In the genomic region with DNA sequence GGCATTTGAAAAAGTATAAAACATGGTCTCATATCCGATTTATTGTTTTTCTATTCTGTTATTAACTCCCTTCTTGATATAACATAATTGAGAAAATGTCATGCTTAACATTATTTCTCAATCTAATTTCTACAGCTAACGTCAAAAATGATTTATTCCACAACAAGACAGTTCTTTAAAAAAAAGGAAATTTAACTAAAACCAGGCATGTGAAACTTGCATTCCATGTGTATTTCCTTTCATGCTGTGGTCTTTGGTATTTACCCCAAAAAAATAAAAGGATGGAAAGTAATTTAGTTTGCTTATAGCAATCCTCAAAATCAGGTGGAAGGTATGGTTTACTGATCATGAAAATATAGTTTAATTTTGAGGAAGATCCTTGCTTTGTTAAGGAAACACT, we compare ENCODE assay signal across 25 cellular contexts.
DNase-seq lines count a peak whose midpoint lies in the region; ATAC-seq, FAIRE-seq and TF ChIP-seq lines count a peak whose summit lies in the region.
"Had no signal": no experiment of that assay in that cellular context is flagged by ENCODE, and none has a peak within 500 bp of the region (broad histone marks: within the 10 kb centered on the region; RNA-seq: fewer than 3 reads in every experiment).

No MANE protein-coding gene starts in this region.

- H3K27me3 ChIP-seq in SK-N-SH (ENCODE audit: insufficient read depth), result no peaks in the 10 kb centered on the region
- H3K27me3 ChIP-seq: BE2C; BLaER1 treated with 17β-estradiol and CSF1 and Interleukin-3, amounts not matched to agents 10 nM and 100 nM had no signal

- POLR2A ChIA-PET in SK-N-SH (lab: Yijun Ruan, JAX), result no interaction called here

- peak overlapping the region; percentile 6 for H3K27ac Mint-ChIP-seq in osteocyte (ENCODE audit: unreplicated experiment)
- H3K27ac Mint-ChIP-seq: CD14-positive monocyte; CD4-positive, alpha-beta T cell; CD8-positive, alpha-beta memory T cell; GM23338; HFFc6 had no signal

- CTCF ChIA-PET in SK-N-SH (lab: Yijun Ruan, JAX), result no interaction called here

- H3K79me2 ChIP-seq in SK-N-SH (ENCODE audit: insufficient read depth), result no peaks in the 10 kb centered on the region

- peaks cover 0 to 20% of the 10 kb centered on the region in 2 experiments; a peak in 2 of 4 replicates for H3K4me1 ChIP-seq in SK-N-SH (ENCODE audit: control insufficient read depth in 1 of 2, insufficient read depth in 2 of 2, low read depth in 1 of 2, low read length in 1 of 2)
- H3K4me1 ChIP-seq: BE2C, HAP-1 had no signal

- FAIRE-seq in urothelium cell line (lab: Jason Lieb, UNC), result peak; percentile 53
- FAIRE-seq: A204.1, D721Med, GM12891, GM18507 had no signal

- no peak for TF ChIP-seq RAD21 in SK-N-SH (IDR thresholded peaks at IDR 0.05; ENCODE audit: low read length)

- no peak for TF ChIP-seq EP300 in SK-N-SH (IDR thresholded peaks at IDR 0.05; ENCODE audit: borderline replicate concordance in 1 of 2, low read depth in 1 of 2, low read length in 1 of 2)

- 29% methylated on average over 2 of the region's 2 CpGs for WGBS in SK-N-SH (ENCODE audit: low lambda C conversion rate)

- peak overlapping the region in 1 of 2 experiments; percentile 71; a peak in 1 of 4 replicates for H3K27ac ChIP-seq in SK-N-SH (ENCODE audit: low read depth in 2 of 2, low read length in 1 of 2)
- H3K27ac ChIP-seq: 22Rv1 had no signal

- no peaks in the 10 kb centered on the region for H4K20me1 ChIP-seq in SK-N-SH (ENCODE audit: insufficient read depth)
- H4K20me1 ChIP-seq: BLaER1 treated with 17β-estradiol and CSF1 and Interleukin-3, amounts not matched to agents 10 nM and 100 nM had no signal

- H3K9me3 ChIP-seq in SK-N-SH, result no peaks in the 10 kb centered on the region; the same call in 1 of the 2 replicates
- H3K9me3 ChIP-seq: BE2C, HAP-1 had no signal

- TF ChIP-seq CTCF in SK-N-SH (IDR thresholded peaks at IDR 0.05) (no peak), osteocyte (IDR thresholded peaks at IDR 0.05) (no peak), foreskin fibroblast (IDR thresholded peaks at IDR 0.05; ENCODE audit: low read depth, low read length) (no peak)

- no peak overlapping the region for H3K4me3 Mint-ChIP-seq in osteocyte (ENCODE audit: unreplicated experiment)
- H3K4me3 Mint-ChIP-seq: CD14-positive monocyte; CD4-positive, alpha-beta T cell; CD8-positive, alpha-beta memory T cell; GM23338; HFFc6 had no signal

- no peaks in the 10 kb centered on the region for H3K9me2 ChIP-seq in SK-N-SH

- DNase-seq in SK-N-SH (no peak), dedifferentiated amniotic fluid mesenchymal stem cell (ENCODE audit: extremely low spot score) (peak; percentile 26), osteocyte (ENCODE audit: extremely low spot score, unreplicated experiment) (no peak), urothelium cell line (ENCODE audit: low spot score) (no peak), SKM-1 (lab: John Stamatoyannopoulos, UW; ENCODE audit: unreplicated experiment) (no peak), foreskin fibroblast (no peak)
- DNase-seq: AML-193; BE2C; CD4-positive, alpha-beta T cell; CD8-positive, alpha-beta memory T cell; DMS 273 treated with DMSO at 0.1 percent for 48 hours; DMS79; GF-D8; HFFc6 had no signal

- H3K4me1 Mint-ChIP-seq in osteocyte (ENCODE audit: unreplicated experiment), result peaks cover 51% of the 10 kb centered on the region
- H3K4me1 Mint-ChIP-seq: CD8-positive, alpha-beta memory T cell; GM23338 had no signal

- no peak overlapping the region for H3K9ac ChIP-seq in SK-N-SH
- H3K9ac ChIP-seq: BLaER1 treated with 17β-estradiol and CSF1 and Interleukin-3, amounts not matched to agents 10 nM and 100 nM had no signal

- H2AFZ ChIP-seq in SK-N-SH (ENCODE audit: low read depth), result no peak overlapping the region
- H2AFZ ChIP-seq: GM23338 had no signal

- no peak overlapping the region for H3K4me2 ChIP-seq in SK-N-SH
- H3K4me2 ChIP-seq: BLaER1 treated with 17β-estradiol and CSF1 and Interleukin-3, amounts not matched to agents 10 nM and 100 nM; GM23338 had no signal

- H3K36me3 Mint-ChIP-seq in osteocyte (ENCODE audit: unreplicated experiment), result peaks cover 13% of the 10 kb centered on the region
- H3K36me3 Mint-ChIP-seq: CD14-positive monocyte; CD8-positive, alpha-beta memory T cell had no signal

- no peaks in the 10 kb centered on the region for H3K27me3 Mint-ChIP-seq in osteocyte (ENCODE audit: unreplicated experiment)
- H3K27me3 Mint-ChIP-seq: CD4-positive, alpha-beta T cell; CD8-positive, alpha-beta memory T cell had no signal

- peaks cover 0 to 3% of the 10 kb centered on the region in 2 experiments for H3K36me3 ChIP-seq in SK-N-SH (replicated peaks in 1 of 2; ENCODE audit: control insufficient read depth in 1 of 2, insufficient read depth in 2 of 2, low read length in 1 of 2)
- H3K36me3 ChIP-seq: BE2C, HAP-1 had no signal

- ATAC-seq in SK-N-SH treated with all-trans-retinoic acid at 6 μM for 48 hours, result no peak
- no peak for ATAC-seq in HG03439 (IDR thresholded peaks at IDR 0.05; ENCODE audit: unreplicated experiment)
- ATAC-seq: GM23338 had no signal

- peaks cover 25% of the 10 kb centered on the region for H3F3A ChIP-seq in SK-N-SH (replicated peaks; ENCODE audit: insufficient read depth)

- H3K9me3 Mint-ChIP-seq in osteocyte (ENCODE audit: unreplicated experiment), result no peaks in the 10 kb centered on the region
- H3K9me3 Mint-ChIP-seq: HFFc6 had no signal

- H3K4me3 ChIP-seq in SK-N-SH (ENCODE audit: low read depth in 2 of 2, low read length in 1 of 2) (no peak overlapping the region), foreskin fibroblast (ENCODE audit: low read depth in 1 of 2, low read length in 2 of 2) (no peak overlapping the region)
- H3K4me3 ChIP-seq: BLaER1 treated with 17β-estradiol and CSF1 and Interleukin-3, amounts not matched to agents 10 nM and 100 nM; GM23338; HAP-1 had no signal

TF ChIP-seq in SK-N-SH, 30 proteins besides CTCF, POLR2A, EP300 and RAD21:
- TF ChIP-seq FOXM1 (IDR thresholded peaks at IDR 0.05; ENCODE audit: low read depth) (no peak), TCF12 (IDR thresholded peaks at IDR 0.05) (peak; percentile 38; the same call in 1 of the 2 replicates)
- TF ChIP-seq, protein P1, sequence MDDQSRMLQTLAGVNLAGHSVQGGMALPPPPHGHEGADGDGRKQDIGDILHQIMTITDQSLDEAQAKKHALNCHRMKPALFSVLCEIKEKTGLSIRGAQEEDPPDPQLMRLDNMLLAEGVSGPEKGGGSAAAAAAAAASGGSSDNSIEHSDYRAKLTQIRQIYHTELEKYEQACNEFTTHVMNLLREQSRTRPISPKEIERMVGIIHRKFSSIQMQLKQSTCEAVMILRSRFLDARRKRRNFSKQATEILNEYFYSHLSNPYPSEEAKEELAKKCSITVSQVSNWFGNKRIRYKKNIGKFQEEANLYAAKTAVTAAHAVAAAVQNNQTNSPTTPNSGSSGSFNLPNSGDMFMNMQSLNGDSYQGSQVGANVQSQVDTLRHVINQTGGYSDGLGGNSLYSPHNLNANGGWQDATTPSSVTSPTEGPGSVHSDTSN (IDR thresholded peaks at IDR 0.05), result peak; percentile 24; the same call in 1 of the 2 replicates

TF ChIP-seq in SK-N-SH treated with all-trans-retinoic acid at 6 μM for 48 hours, 23 proteins besides CTCF, POLR2A, EP300 and RAD21 (continues in another document):
- TF ChIP-seq ZC3H10 (CRISPR knock-in tag; IDR thresholded peaks at IDR 0.05) (no peak), TCF4 (CRISPR knock-in tag; IDR thresholded peaks at IDR 0.05; ENCODE audit: borderline replicate concordance) (no peak), BACH2 (CRISPR knock-in tag; IDR thresholded peaks at IDR 0.05; ENCODE audit: borderline replicate concordance) (no peak), ESRRG (CRISPR knock-in tag; IDR thresholded peaks at IDR 0.05) (no peak), RARB (CRISPR knock-in tag; IDR thresholded peaks at IDR 0.05) (no peak), ZFP30 (CRISPR knock-in tag; IDR thresholded peaks at IDR 0.05) (no peak), SNAI2 (CRISPR knock-in tag; IDR thresholded peaks at IDR 0.05) (no peak), PPARA (CRISPR knock-in tag; IDR thresholded peaks at IDR 0.05; ENCODE audit: borderline replicate concordance) (no peak)
- TF ChIP-seq, protein P2, sequence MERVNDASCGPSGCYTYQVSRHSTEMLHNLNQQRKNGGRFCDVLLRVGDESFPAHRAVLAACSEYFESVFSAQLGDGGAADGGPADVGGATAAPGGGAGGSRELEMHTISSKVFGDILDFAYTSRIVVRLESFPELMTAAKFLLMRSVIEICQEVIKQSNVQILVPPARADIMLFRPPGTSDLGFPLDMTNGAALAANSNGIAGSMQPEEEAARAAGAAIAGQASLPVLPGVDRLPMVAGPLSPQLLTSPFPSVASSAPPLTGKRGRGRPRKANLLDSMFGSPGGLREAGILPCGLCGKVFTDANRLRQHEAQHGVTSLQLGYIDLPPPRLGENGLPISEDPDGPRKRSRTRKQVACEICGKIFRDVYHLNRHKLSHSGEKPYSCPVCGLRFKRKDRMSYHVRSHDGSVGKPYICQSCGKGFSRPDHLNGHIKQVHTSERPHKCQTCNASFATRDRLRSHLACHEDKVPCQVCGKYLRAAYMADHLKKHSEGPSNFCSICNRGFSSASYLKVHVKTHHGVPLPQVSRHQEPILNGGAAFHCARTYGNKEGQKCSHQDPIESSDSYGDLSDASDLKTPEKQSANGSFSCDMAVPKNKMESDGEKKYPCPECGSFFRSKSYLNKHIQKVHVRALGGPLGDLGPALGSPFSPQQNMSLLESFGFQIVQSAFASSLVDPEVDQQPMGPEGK (CRISPR knock-in tag; IDR thresholded peaks at IDR 0.05; ENCODE audit: borderline replicate concordance), result no peak
- TF ChIP-seq, protein P3, sequence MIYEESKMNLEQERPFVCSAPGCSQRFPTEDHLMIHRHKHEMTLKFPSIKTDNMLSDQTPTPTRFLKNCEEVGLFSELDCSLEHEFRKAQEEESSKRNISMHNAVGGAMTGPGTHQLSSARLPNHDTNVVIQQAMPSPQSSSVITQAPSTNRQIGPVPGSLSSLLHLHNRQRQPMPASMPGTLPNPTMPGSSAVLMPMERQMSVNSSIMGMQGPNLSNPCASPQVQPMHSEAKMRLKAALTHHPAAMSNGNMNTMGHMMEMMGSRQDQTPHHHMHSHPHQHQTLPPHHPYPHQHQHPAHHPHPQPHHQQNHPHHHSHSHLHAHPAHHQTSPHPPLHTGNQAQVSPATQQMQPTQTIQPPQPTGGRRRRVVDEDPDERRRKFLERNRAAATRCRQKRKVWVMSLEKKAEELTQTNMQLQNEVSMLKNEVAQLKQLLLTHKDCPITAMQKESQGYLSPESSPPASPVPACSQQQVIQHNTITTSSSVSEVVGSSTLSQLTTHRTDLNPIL (CRISPR knock-in tag; IDR thresholded peaks at IDR 0.05; ENCODE audit: low read depth), result no peak
